8 cellular contexts compared by ENCODE assay signal in genomic region chr1:212285685-212286436, GRCh38. TPM values are rescaled to one million over a fixed set of nuclear protein-coding genes. Genes with fewer than 3 reads are reported as not detected.
DNase-seq lines count a peak whose midpoint lies in the region; ATAC-seq and TF ChIP-seq lines count a peak whose summit lies in the region.

No MANE protein-coding gene starts in this region.

- POLR2A ChIA-PET in RWPE1 (lab: Yijun Ruan, JAX; ENCODE audit: low non-redundant PET) = interaction anchor here (0.6 kb wide), 2 partner anchors 17 to 49 kb away, joined by 3 to 6 read pairs; no protein-coding TSS in a partner anchor

- DNase-seq in Calu3 = peak; percentile 62
- DNase-seq in HT1080 (ENCODE audit: low read depth) = peak; percentile 52
- DNase-seq in RWPE1 (ENCODE audit: low spot score) = peak; percentile 48
- DNase-seq in activated naive CD4-positive, alpha-beta T cell (lab: John Stamatoyannopoulos, UW) = peak; percentile 46 to 74 (median 64)
- DNase-seq in Right ventricle myocardium inferior (ENCODE audit: missing footprints) = peak; percentile 90
- peak; percentile 33 to 94 (median 50) for DNase-seq in posterior cingulate gyrus
- DNase-seq in upper lobe of left lung = peak; percentile 65 to 93

- no peak for TF ChIP-seq CTCF in Calu3 (IDR thresholded peaks at IDR 0.05; ENCODE audit: unreplicated experiment)
- no peak for TF ChIP-seq CTCF in RWPE1 (conservative IDR thresholded peaks at IDR 0.05; ENCODE audit: low read depth)
- TF ChIP-seq CTCF in upper lobe of left lung (IDR thresholded peaks at IDR 0.05) = peak in 1 of 6 experiments; percentile 13

- ATAC-seq in GM19468 (IDR thresholded peaks at IDR 0.05; ENCODE audit: extremely low read depth, unreplicated experiment) = peak; percentile 8
- ATAC-seq in Right ventricle myocardium inferior = peak; percentile 14
- peak in 1 of 2 donors; percentile 71 for ATAC-seq in upper lobe of left lung (ENCODE audit: low FRiP score in 2 of 2)

- peaks cover 27 to 38% (median 30%) of the 10 kb centered on the region in 4 donors for H3K4me1 ChIP-seq in upper lobe of left lung

- CTCF ChIA-PET in Calu3 (lab: Charles Lee) = interaction anchor here (0.8 to 1.5 kb wide), 3 partner anchors 170 to 251 kb away, joined by 3 to 6 read pairs (median 3); partner anchors contain the start of genes DTL and INTS7
- CTCF ChIA-PET in RWPE1 (lab: Yijun Ruan, JAX) = interaction anchor here (0.6 to 1.9 kb wide), 4 partner anchors 29 to 246 kb away, joined by 3 to 6 read pairs (median 3); no protein-coding TSS in a partner anchor

- H3K27me3 Mint-ChIP-seq in Calu3 (ENCODE audit: unreplicated experiment) = no peaks in the 10 kb centered on the region

- 0 to 1% methylated on average over 2 to 29 of the region's 83 CpGs for WGBS in upper lobe of left lung, 2 donors

- H3K4me3 ChIP-seq in upper lobe of left lung = peak overlapping the region; percentile 69 to 88 (median 76)

- intact Hi-C loops in Calu3 (cut with micrococcal nuclease; ENCODE audit: unreplicated experiment) (no loop called here), Right ventricle myocardium inferior (cut with DNase I) (loop anchor here (1.0 to 5.0 kb wide), 6 partner anchors 51 to 212 kb away; no protein-coding TSS in a partner anchor), posterior cingulate gyrus (cut with DNase I) (loop anchor here (1.0 to 5.0 kb wide), 3 partner anchors 166 to 321 kb away; partner anchors contain the start of genes ATF3, DTL and INTS7)

- TF ChIP-seq POLR2A in upper lobe of left lung (IDR thresholded peaks at IDR 0.05) = peak in 2 of 4 donors; percentile 14 to 74

- peak overlapping the region; percentile 79 for H3K4me3 Mint-ChIP-seq in Calu3 (ENCODE audit: low read depth, unreplicated experiment)

- no peak for TF ChIP-seq EP300 in upper lobe of left lung (IDR thresholded peaks at IDR 0.05)

- H3K9me3 ChIP-seq in upper lobe of left lung = no peaks in the 10 kb centered on the region

- H3K27ac ChIP-seq in RWPE1 (peak overlapping the region; percentile 97), upper lobe of left lung (peak overlapping the region; percentile 98 to 100 (median 100))

- peak overlapping the region; percentile 94 for H3K27ac Mint-ChIP-seq in Calu3 (ENCODE audit: unreplicated experiment)

- H3K36me3 Mint-ChIP-seq in Calu3 (ENCODE audit: insufficient read depth, unreplicated experiment) = peaks cover 50% of the 10 kb centered on the region

- H3K4me1 Mint-ChIP-seq in Calu3 (ENCODE audit: low read depth, unreplicated experiment) = peaks cover 27% of the 10 kb centered on the region

- no TSS peak for BruUV-seq in Calu3 (replicated peaks; lab: Mats Ljungman, UMichigan)

- H3K27me3 ChIP-seq in upper lobe of left lung = no peaks in the 10 kb centered on the region

- no peaks in the 10 kb centered on the region for H3K36me3 ChIP-seq in upper lobe of left lung

- H3K9me3 Mint-ChIP-seq in Calu3 (ENCODE audit: low read depth, unreplicated experiment) = no peaks in the 10 kb centered on the region

RNA-seq across cellular contexts. Expression of gene PPP2R5A, which starts 0.7 kb away (rescaled TPM):
- 42.9 and 45.2 TPM in 2 replicates for total RNA-seq in Calu3 (2022)
- total RNA-seq in HT1080 (2014; rRNA removed; shearing (Covaris generic)) = 11.3 and 12.3 TPM in 2 replicates
- polyA plus RNA-seq in HT1080 (2015; cell fraction: cytosol; rRNA removed) = 12.7 and 15.4 TPM in 2 replicates
- polyA plus RNA-seq in HT1080 (2015; cell fraction: nucleus; rRNA removed) = 8.7 and 9.3 TPM in 2 replicates
- 80.8 TPM for total RNA-seq in Right ventricle myocardium inferior
- total RNA-seq in upper lobe of left lung = 100 to 1,000 TPM in 1 of 6 donors, 10 to 100 TPM in 5; 71.2 to 130 (median 88.5) TPM
